Comparison of ENCODE assay signal across 8 cellular contexts in genomic region chr3:14948609-14949038, GRCh38. TPM values are rescaled to one million over a fixed set of nuclear protein-coding genes. Genes with fewer than 3 reads are reported as not detected.
DNase-seq lines count a peak whose midpoint lies in the region; ATAC-seq lines count a peak whose summit lies in the region.

No MANE protein-coding gene starts in this region.

- H3K27me3 Mint-ChIP-seq in T-helper 17 cell = no peaks in the 10 kb centered on the region
- no peaks in the 10 kb centered on the region for H3K27me3 Mint-ChIP-seq in stimulated activated memory B cell treated with anti-CD40 and anti-IgM and Interleukin-4, amounts not matched to agents 10 μg/mL and 1 μg/mL and 100 μg/mL, for 72 hours

- H3K9me3 ChIP-seq in T-helper 17 cell (ENCODE audit: control insufficient read depth, low read length, poor library complexity, severe bottlenecking) (no peaks in the 10 kb centered on the region), right cardiac atrium (ENCODE audit: control insufficient read depth, low read length) (no peaks in the 10 kb centered on the region)

- peak overlapping the region; percentile 99 for H3K4me3 Mint-ChIP-seq in T-helper 17 cell
- peak overlapping the region; percentile 100 for H3K4me3 Mint-ChIP-seq in stimulated activated memory B cell treated with anti-CD40 and anti-IgM and Interleukin-4, amounts not matched to agents 10 μg/mL and 1 μg/mL and 100 μg/mL, for 72 hours

- peaks cover 4% of the 10 kb centered on the region for H3K4me1 ChIP-seq in right cardiac atrium (ENCODE audit: control insufficient read depth, insufficient read depth, low read length)

- peak overlapping the region; percentile 92 for H3K27ac ChIP-seq in right cardiac atrium (ENCODE audit: low read length)

- peak overlapping the region; percentile 97 for H3K4me3 ChIP-seq in right cardiac atrium (ENCODE audit: low read length)

- 3% methylated on average over 26 of the region's 26 CpGs for WGBS in right cardiac atrium

- intact Hi-C loops in right cardiac atrium (cut with DNase I) = loop anchor here in 1 of 4 donors (10.0 kb wide), 1 partner anchor 96 kb away; no protein-coding TSS in a partner anchor

- peak overlapping the region; percentile 99 for H3K27ac Mint-ChIP-seq in T-helper 17 cell
- H3K27ac Mint-ChIP-seq in stimulated activated memory B cell treated with anti-CD40 and anti-IgM and Interleukin-4, amounts not matched to agents 10 μg/mL and 1 μg/mL and 100 μg/mL, for 72 hours = peak overlapping the region; percentile 99

- DNase-seq in DMS79 (lab: John Stamatoyannopoulos, UW) (peak; percentile 57), DMS79 treated with DMSO at 0.1 percent for 48 hours (lab: John Stamatoyannopoulos, UW) (no peak), T-helper 17 cell (no peak), right cardiac atrium (no peak), kidney glomerular epithelial cell (lab: John Stamatoyannopoulos, UW) (no peak), LoVo (ENCODE audit: low spot score) (no peak)

- no peak for ATAC-seq in T-helper 17 cell
- ATAC-seq in right cardiac atrium = no peak
- no peak for ATAC-seq in stimulated activated memory B cell treated with anti-CD40 and anti-IgM and Interleukin-4, amounts not matched to agents 10 μg/mL and 1 μg/mL and 100 μg/mL, for 72 hours
- no peak for ATAC-seq in HG03280 (IDR thresholded peaks at IDR 0.05; ENCODE audit: unreplicated experiment)

- peaks cover 42% of the 10 kb centered on the region for H3K4me1 Mint-ChIP-seq in T-helper 17 cell
- H3K4me1 Mint-ChIP-seq in stimulated activated memory B cell treated with anti-CD40 and anti-IgM and Interleukin-4, amounts not matched to agents 10 μg/mL and 1 μg/mL and 100 μg/mL, for 72 hours = peaks cover 44% of the 10 kb centered on the region

- no peaks in the 10 kb centered on the region for H3K27me3 ChIP-seq in right cardiac atrium (ENCODE audit: control insufficient read depth, insufficient read depth)

- H3K9me3 Mint-ChIP-seq in stimulated activated memory B cell treated with anti-CD40 and anti-IgM and Interleukin-4, amounts not matched to agents 10 μg/mL and 1 μg/mL and 100 μg/mL, for 72 hours = no peaks in the 10 kb centered on the region

- H3K36me3 Mint-ChIP-seq in T-helper 17 cell (ENCODE audit: low read depth) = peaks cover 2% of the 10 kb centered on the region
- peaks cover 6% of the 10 kb centered on the region for H3K36me3 Mint-ChIP-seq in stimulated activated memory B cell treated with anti-CD40 and anti-IgM and Interleukin-4, amounts not matched to agents 10 μg/mL and 1 μg/mL and 100 μg/mL, for 72 hours

RNA-seq across cellular contexts. Expression of gene NR2C2, which starts 1.2 kb away (rescaled TPM):
- total RNA-seq in T-helper 17 cell (10 to 100 TPM; 47.1 to 48.3 TPM), right cardiac atrium (10 to 100 TPM; 27.6 to 36.0 (median 32.3) TPM)
- polyA plus RNA-seq in right cardiac atrium = 8.3 TPM
